12 cellular contexts compared by ENCODE assay signal in genomic region chr16:55873122-55873521, GRCh38. TPM values are rescaled to one million over a fixed set of nuclear protein-coding genes. Genes with fewer than 3 reads are reported as not detected.
"Had no signal": no experiment of that assay in that cellular context is flagged by ENCODE, and none has a peak within 500 bp of the region (broad histone marks: within the 10 kb centered on the region; RNA-seq: fewer than 3 reads in every experiment).

No MANE protein-coding gene starts in this region.

- H3K4me2 ChIP-seq: GM23338 had no signal

- H3K36me3 ChIP-seq: HAP-1 had no signal

- H3K4me1 ChIP-seq: HAP-1 had no signal

- FAIRE-seq: H1, H54 had no signal

- ATAC-seq: GM23338, HCT116 had no signal

- H2AFZ ChIP-seq: GM23248, GM23338 had no signal

- H3K9ac ChIP-seq: GM23248 had no signal

- H3K4me3 ChIP-seq: GM23248, GM23338, HAP-1 had no signal

- DNase-seq: GM23248, GOT3, H7, H9, HCEC 1CT, HFFc6 had no signal

- H3K27ac ChIP-seq: GM23248 had no signal

- H3K9me3 ChIP-seq: HAP-1 had no signal

RNA-seq across cellular contexts. Expression of gene CES5A, which starts 2.1 kb away (rescaled TPM):
- total RNA-seq: GM23248, GM23338, H1, H4, H7, H9, HFFc6 had no signal
- polyA plus RNA-seq: GM23248, GM23338, H1 had no signal

RNA-seq across cellular contexts. Expression of gene CES1, which starts 40.2 kb away (rescaled TPM):
- total RNA-seq: GM23248, GM23338, H7, H9, HFFc6 had no signal
